Comparison of ENCODE assay signal across 24 cellular contexts in genomic region chr15:43219929-43220886, GRCh38. TPM values are rescaled to one million over a fixed set of nuclear protein-coding genes. Genes with fewer than 3 reads are reported as not detected.
"Had no signal": no experiment of that assay in that cellular context is flagged by ENCODE, and none has a peak within 500 bp of the region (broad histone marks: within the 10 kb centered on the region; RNA-seq: fewer than 3 reads in every experiment).

No MANE protein-coding gene starts in this region.

- H3K4me1 ChIP-seq: adrenal gland, lower lobe of right lung, prostate gland, right atrium auricular region, tibial artery, uterus had no signal

- H3K9me3 ChIP-seq: adrenal gland, esophagus squamous epithelium, lower lobe of right lung, prostate gland, right atrium auricular region, tibial artery, uterus had no signal

- H3K9me3 Mint-ChIP-seq: activated CD4-positive, alpha-beta T cell treated with anti-CD3 and anti-CD28 coated beads, Interleukin-2, amount 10 ng/mL, durations not matched to agents 7 days and 5 days; activated T-cell treated with anti-CD3 and anti-CD28 coated beads, Interleukin-2, amount 50 U/mL, for 24 hours had no signal

- H3K36me3 ChIP-seq: adrenal gland, esophagus squamous epithelium, lower lobe of right lung, prostate gland, right atrium auricular region, tibial artery, uterus had no signal

- H3K27me3 Mint-ChIP-seq: activated T-cell treated with anti-CD3 and anti-CD28 coated beads, Interleukin-2, amount 50 U/mL, for 24 hours had no signal

- ATAC-seq: activated CD8-positive, alpha-beta T cell treated with anti-CD3 and anti-CD28 coated beads, Interleukin-2, amount 10 ng/mL, durations not matched to agents 7 days and 5 days; lower lobe of right lung had no signal

- H3K27ac Mint-ChIP-seq: activated CD4-positive, alpha-beta T cell treated with anti-CD3 and anti-CD28 coated beads, Interleukin-2, amount 10 ng/mL, durations not matched to agents 7 days and 5 days; activated CD8-positive, alpha-beta T cell treated with anti-CD3 and anti-CD28 coated beads, Interleukin-2, amount 10 ng/mL, durations not matched to agents 7 days and 5 days; activated naive CD4-positive, alpha-beta T cell treated with anti-CD3 and anti-CD28 coated beads, Interleukin-2, amount 10 ng/mL, durations not matched to agents 7 days and 5 days; activated T-cell treated with anti-CD3 and anti-CD28 coated beads, Interleukin-2, amount 50 U/mL, for 24 hours; mesothelial cell of epicardium; T-helper 2 cell treated with Interferon-gamma antibody and Interleukin-4, amounts not matched to agents 5 μg/mL and 100 μg/mL, for 36 hours had no signal

- H3K27ac ChIP-seq: adrenal gland, esophagus squamous epithelium, lower lobe of right lung, prostate gland, right atrium auricular region, tibial artery, uterus had no signal

- H3K4me3 ChIP-seq: adrenal gland, esophagus squamous epithelium, lower lobe of right lung, prostate gland, right atrium auricular region, tibial artery, uterus had no signal

- DNase-seq: activated CD4-positive, alpha-beta T cell treated with anti-CD3 and anti-CD28 coated beads, Interleukin-2, amount 10 ng/mL, durations not matched to agents 7 days and 5 days; activated CD8-positive, alpha-beta T cell treated with anti-CD3 and anti-CD28 coated beads, Interleukin-2, amount 10 ng/mL, durations not matched to agents 7 days and 5 days; activated naive CD4-positive, alpha-beta T cell treated with anti-CD3 and anti-CD28 coated beads, Interleukin-2, amount 10 ng/mL, durations not matched to agents 7 days and 5 days; activated T-cell treated with anti-CD3 and anti-CD28 coated beads, Interleukin-2, amount 50 U/mL, for 24 hours; adrenal gland; effector CD4-positive, alpha-beta T cell; esophagus squamous epithelium; lower lobe of right lung; stimulated activated CD4-positive, alpha-beta T cell treated with anti-CD3 and anti-CD28 coated beads, Interleukin-12 subunit alpha, Interleukin-12 subunit beta, amount 100 ng/mL, for 4 hours; stimulated activated CD4-positive, alpha-beta T cell treated with anti-CD3 and anti-CD28 coated beads, Interleukin-1b, Interleukin-23, amount 100 ng/mL, for 48 hours; stimulated activated CD8-positive, alpha-beta memory T cell treated with anti-CD3 and anti-CD28 coated beads, Interleukin-4, amount 100 ng/mL, for 48 hours; stimulated activated naive CD4-positive, alpha-beta T cell treated with Interleukin-2 at 50 U/mL for 16 hours; substantia nigra; uterus had no signal

- H3K27me3 ChIP-seq: adrenal gland, right atrium auricular region, uterus had no signal

- H3K36me3 Mint-ChIP-seq: activated naive CD4-positive, alpha-beta T cell treated with anti-CD3 and anti-CD28 coated beads, Interleukin-2, amount 10 ng/mL, durations not matched to agents 7 days and 5 days; mesothelial cell of epicardium had no signal

- FAIRE-seq: astrocyte, bronchial epithelial cell, islet of Langerhans had no signal

- H3K4me3 Mint-ChIP-seq: activated CD4-positive, alpha-beta T cell treated with anti-CD3 and anti-CD28 coated beads, Interleukin-2, amount 10 ng/mL, durations not matched to agents 7 days and 5 days; activated CD8-positive, alpha-beta T cell treated with anti-CD3 and anti-CD28 coated beads, Interleukin-2, amount 10 ng/mL, durations not matched to agents 7 days and 5 days; activated naive CD4-positive, alpha-beta T cell treated with anti-CD3 and anti-CD28 coated beads, Interleukin-2, amount 10 ng/mL, durations not matched to agents 7 days and 5 days; activated T-cell treated with anti-CD3 and anti-CD28 coated beads, Interleukin-2, amount 50 U/mL, for 24 hours; mesothelial cell of epicardium; T-helper 2 cell treated with Interferon-gamma antibody and Interleukin-4, amounts not matched to agents 5 μg/mL and 100 μg/mL, for 36 hours had no signal

- H3K4me1 Mint-ChIP-seq: activated CD4-positive, alpha-beta T cell treated with anti-CD3 and anti-CD28 coated beads, Interleukin-2, amount 10 ng/mL, durations not matched to agents 7 days and 5 days; activated naive CD4-positive, alpha-beta T cell treated with anti-CD3 and anti-CD28 coated beads, Interleukin-2, amount 10 ng/mL, durations not matched to agents 7 days and 5 days had no signal

RNA-seq across cellular contexts. Expression of gene EPB42, which starts 0.6 kb away (rescaled TPM):
- total RNA-seq: activated CD4-positive, alpha-beta T cell treated with anti-CD3 and anti-CD28 coated beads, Interleukin-2, amount 10 ng/mL, durations not matched to agents 7 days and 5 days; activated CD8-positive, alpha-beta T cell treated with anti-CD3 and anti-CD28 coated beads, Interleukin-2, amount 10 ng/mL, durations not matched to agents 7 days and 5 days; astrocyte; bronchial epithelial cell; esophagus squamous epithelium; lower lobe of right lung had no signal
- polyA plus RNA-seq: neural cell had no signal

RNA-seq across cellular contexts. Expression of gene TGM5, which starts 46.5 kb away (rescaled TPM):
- total RNA-seq: activated CD4-positive, alpha-beta T cell treated with anti-CD3 and anti-CD28 coated beads, Interleukin-2, amount 10 ng/mL, durations not matched to agents 7 days and 5 days; cerebellum; mesothelial cell of epicardium; uterus had no signal
- polyA plus RNA-seq: neural cell had no signal
